In the genomic region with DNA sequence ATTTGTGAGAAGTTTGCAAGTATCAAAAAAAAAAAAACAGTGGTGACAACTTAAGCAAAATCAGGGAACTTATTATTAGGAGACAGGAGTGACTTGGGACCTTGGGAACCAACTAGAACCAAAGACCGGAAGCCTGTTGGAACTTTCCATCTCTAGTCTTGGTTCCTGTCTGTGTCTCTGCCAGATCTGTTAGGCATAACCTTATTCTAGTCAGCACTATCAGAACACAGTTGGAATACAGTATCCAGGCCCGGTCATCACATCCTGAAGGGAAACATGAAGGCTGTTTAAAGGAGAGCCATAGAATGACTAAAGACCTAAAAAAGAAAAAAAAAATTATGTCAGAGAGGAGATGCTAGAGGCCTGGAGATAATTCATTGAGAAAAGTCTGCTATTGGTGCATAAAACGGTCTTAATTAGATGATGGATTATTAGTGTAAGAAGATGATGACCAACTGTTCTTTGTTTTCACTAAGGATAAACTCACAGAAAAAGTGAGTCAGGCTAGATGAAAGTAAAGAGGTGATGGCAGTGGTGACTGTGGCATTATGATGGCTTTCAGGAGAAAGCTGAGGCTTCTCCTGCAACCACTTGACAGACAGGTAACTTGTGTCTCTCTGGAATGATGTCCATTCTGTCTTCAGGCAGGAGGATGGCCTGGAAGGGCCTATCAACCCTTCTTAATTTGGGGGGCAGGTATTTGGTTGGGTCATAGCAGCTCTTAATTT, we compare ENCODE assay signal across 24 cellular contexts. TPM values are rescaled to one million over a fixed set of nuclear protein-coding genes. Genes with fewer than 3 reads are reported as not detected.
DNase-seq lines count a peak whose midpoint lies in the region; ATAC-seq, FAIRE-seq and TF ChIP-seq lines count a peak whose summit lies in the region.
"Had no signal": no experiment of that assay in that cellular context is flagged by ENCODE, and none has a peak within 500 bp of the region (broad histone marks: within the 10 kb centered on the region; RNA-seq: fewer than 3 reads in every experiment).

No MANE protein-coding gene starts in this region.

- no peak overlapping the region for H3K4me3 ChIP-seq in gastroesophageal sphincter
- H3K4me3 ChIP-seq: A549, SJCRH30 had no signal

- no peak for TF ChIP-seq EP300 in gastroesophageal sphincter (IDR thresholded peaks at IDR 0.05)

- peaks cover 0 to 4% (median 0%) of the 10 kb centered on the region in 3 donors for H3K4me1 ChIP-seq in gastroesophageal sphincter
- H3K4me1 ChIP-seq: A549 had no signal

- intact Hi-C loops in activated T-helper 1 cell treated with anti-CD3 and anti-CD28 coated beads, Interleukin-12 subunit alpha, Interleukin-12 subunit beta, Interleukin-2, Interleukin-4 antibody, amounts not matched to agents 30 ng/mL and 10 ng/mL and 1 ng/mL, durations not matched to agents 14 hours and 24 hours and 36 hours (cut with micrococcal nuclease), result no loop called here

- ATAC-seq in stimulated activated memory B cell treated with anti-CD40 and anti-IgM and Interleukin-4, amounts not matched to agents 10 μg/mL and 1 μg/mL and 100 μg/mL, for 72 hours, result peak; percentile 21
- ATAC-seq in SK-N-SH treated with all-trans-retinoic acid at 6 μM for 48 hours (no peak), gastroesophageal sphincter (no peak)
- ATAC-seq: A549 had no signal

- no peak for DNase-seq in activated naive CD8-positive, alpha-beta T cell treated with anti-CD3 and anti-CD28 coated beads for 36 hours
- no peak for DNase-seq in HTR-8/SVneo (ENCODE audit: insufficient read length, low spot score)
- no peak for DNase-seq in activated T-helper 1 cell treated with anti-CD3 and anti-CD28 coated beads, Interleukin-12 subunit alpha, Interleukin-12 subunit beta, Interleukin-2, Interleukin-4 antibody, amounts not matched to agents 30 ng/mL and 10 ng/mL and 1 ng/mL, durations not matched to agents 14 hours and 24 hours and 36 hours (ENCODE audit: low spot score)
- DNase-seq: DMS53, GDM1, H9, KG1, NCI-H1092 treated with DMSO at 0.1 percent for 48 hours, NCI-H146, NCI-H2029, NCI-H2227 treated with DMSO at 0.1 percent for 48 hours, NCI-H510A treated with DMSO at 0.1 percent for 48 hours, OCI-M1, SJCRH30 had no signal

- H3K4me3 Mint-ChIP-seq in activated naive CD8-positive, alpha-beta T cell, result no peak overlapping the region
- H3K4me3 Mint-ChIP-seq in activated naive CD8-positive, alpha-beta T cell treated with anti-CD3 and anti-CD28 coated beads for 36 hours, result no peak overlapping the region
- no peak overlapping the region for H3K4me3 Mint-ChIP-seq in activated T-helper 1 cell treated with anti-CD3 and anti-CD28 coated beads, Interleukin-12 subunit alpha, Interleukin-12 subunit beta, Interleukin-2, Interleukin-4 antibody, amounts not matched to agents 30 ng/mL and 10 ng/mL and 1 ng/mL, durations not matched to agents 14 hours and 24 hours and 36 hours
- no peak overlapping the region for H3K4me3 Mint-ChIP-seq in stimulated activated memory B cell treated with anti-CD40 and anti-IgM and Interleukin-4, amounts not matched to agents 10 μg/mL and 1 μg/mL and 100 μg/mL, for 72 hours
- H3K4me3 Mint-ChIP-seq: B cell, CD14-positive monocyte, H9 had no signal

- no peaks in the 10 kb centered on the region for H3K36me3 Mint-ChIP-seq in activated naive CD8-positive, alpha-beta T cell
- no peaks in the 10 kb centered on the region for H3K36me3 Mint-ChIP-seq in activated naive CD8-positive, alpha-beta T cell treated with anti-CD3 and anti-CD28 coated beads for 36 hours
- peaks cover 2% of the 10 kb centered on the region for H3K36me3 Mint-ChIP-seq in activated T-helper 1 cell treated with anti-CD3 and anti-CD28 coated beads, Interleukin-12 subunit alpha, Interleukin-12 subunit beta, Interleukin-2, Interleukin-4 antibody, amounts not matched to agents 30 ng/mL and 10 ng/mL and 1 ng/mL, durations not matched to agents 14 hours and 24 hours and 36 hours (ENCODE audit: low read depth)
- no peaks in the 10 kb centered on the region for H3K36me3 Mint-ChIP-seq in stimulated activated memory B cell treated with anti-CD40 and anti-IgM and Interleukin-4, amounts not matched to agents 10 μg/mL and 1 μg/mL and 100 μg/mL, for 72 hours
- H3K36me3 Mint-ChIP-seq: CD14-positive monocyte had no signal

- no peaks in the 10 kb centered on the region for H3K27me3 ChIP-seq in gastroesophageal sphincter
- H3K27me3 ChIP-seq: SJCRH30 had no signal

- peak overlapping the region; percentile 34 for H3K27ac Mint-ChIP-seq in activated naive CD8-positive, alpha-beta T cell
- H3K27ac Mint-ChIP-seq in activated naive CD8-positive, alpha-beta T cell treated with anti-CD3 and anti-CD28 coated beads for 36 hours, result no peak overlapping the region
- peak overlapping the region; percentile 6 for H3K27ac Mint-ChIP-seq in activated T-helper 1 cell treated with anti-CD3 and anti-CD28 coated beads, Interleukin-12 subunit alpha, Interleukin-12 subunit beta, Interleukin-2, Interleukin-4 antibody, amounts not matched to agents 30 ng/mL and 10 ng/mL and 1 ng/mL, durations not matched to agents 14 hours and 24 hours and 36 hours
- H3K27ac Mint-ChIP-seq in stimulated activated memory B cell treated with anti-CD40 and anti-IgM and Interleukin-4, amounts not matched to agents 10 μg/mL and 1 μg/mL and 100 μg/mL, for 72 hours, result no peak overlapping the region
- H3K27ac Mint-ChIP-seq: B cell, CD14-positive monocyte had no signal

- peaks cover 23% of the 10 kb centered on the region for H3K4me1 Mint-ChIP-seq in activated naive CD8-positive, alpha-beta T cell (ENCODE audit: low read depth)
- peaks cover 20% of the 10 kb centered on the region for H3K4me1 Mint-ChIP-seq in activated naive CD8-positive, alpha-beta T cell treated with anti-CD3 and anti-CD28 coated beads for 36 hours
- peaks cover 16% of the 10 kb centered on the region for H3K4me1 Mint-ChIP-seq in activated T-helper 1 cell treated with anti-CD3 and anti-CD28 coated beads, Interleukin-12 subunit alpha, Interleukin-12 subunit beta, Interleukin-2, Interleukin-4 antibody, amounts not matched to agents 30 ng/mL and 10 ng/mL and 1 ng/mL, durations not matched to agents 14 hours and 24 hours and 36 hours (ENCODE audit: low read depth)
- H3K4me1 Mint-ChIP-seq in stimulated activated memory B cell treated with anti-CD40 and anti-IgM and Interleukin-4, amounts not matched to agents 10 μg/mL and 1 μg/mL and 100 μg/mL, for 72 hours, result no peaks in the 10 kb centered on the region
- H3K4me1 Mint-ChIP-seq: B cell had no signal

- FAIRE-seq in HTR-8/SVneo (lab: Jason Lieb, UNC), result peak; percentile 97
- FAIRE-seq: A549, RCC 7860 had no signal

- no peak overlapping the region for H3K27ac ChIP-seq in gastroesophageal sphincter
- H3K27ac ChIP-seq: A549, HL-60, SJCRH30 had no signal

- 87 to 92% methylated on average over 3 of the region's 3 CpGs for WGBS in gastroesophageal sphincter (ENCODE audit: low coverage in 1 of 2), 2 donors

- H3K36me3 ChIP-seq in gastroesophageal sphincter, result no peaks in the 10 kb centered on the region
- H3K36me3 ChIP-seq: SJCRH30 had no signal

- no peaks in the 10 kb centered on the region for H3K9me3 ChIP-seq in gastroesophageal sphincter
- H3K9me3 ChIP-seq: A549, SJCRH30 had no signal

- no peaks in the 10 kb centered on the region for H3K9me3 Mint-ChIP-seq in activated naive CD8-positive, alpha-beta T cell (ENCODE audit: low read depth)
- no peaks in the 10 kb centered on the region for H3K9me3 Mint-ChIP-seq in activated naive CD8-positive, alpha-beta T cell treated with anti-CD3 and anti-CD28 coated beads for 36 hours
- no peaks in the 10 kb centered on the region for H3K9me3 Mint-ChIP-seq in activated T-helper 1 cell treated with anti-CD3 and anti-CD28 coated beads, Interleukin-12 subunit alpha, Interleukin-12 subunit beta, Interleukin-2, Interleukin-4 antibody, amounts not matched to agents 30 ng/mL and 10 ng/mL and 1 ng/mL, durations not matched to agents 14 hours and 24 hours and 36 hours
- no peaks in the 10 kb centered on the region for H3K9me3 Mint-ChIP-seq in stimulated activated memory B cell treated with anti-CD40 and anti-IgM and Interleukin-4, amounts not matched to agents 10 μg/mL and 1 μg/mL and 100 μg/mL, for 72 hours
- H3K9me3 Mint-ChIP-seq: H9 had no signal

- H3K27me3 Mint-ChIP-seq in activated naive CD8-positive, alpha-beta T cell, result no peaks in the 10 kb centered on the region
- H3K27me3 Mint-ChIP-seq in activated naive CD8-positive, alpha-beta T cell treated with anti-CD3 and anti-CD28 coated beads for 36 hours, result no peaks in the 10 kb centered on the region
- H3K27me3 Mint-ChIP-seq in activated T-helper 1 cell treated with anti-CD3 and anti-CD28 coated beads, Interleukin-12 subunit alpha, Interleukin-12 subunit beta, Interleukin-2, Interleukin-4 antibody, amounts not matched to agents 30 ng/mL and 10 ng/mL and 1 ng/mL, durations not matched to agents 14 hours and 24 hours and 36 hours (ENCODE audit: insufficient read depth), result no peaks in the 10 kb centered on the region
- H3K27me3 Mint-ChIP-seq in stimulated activated memory B cell treated with anti-CD40 and anti-IgM and Interleukin-4, amounts not matched to agents 10 μg/mL and 1 μg/mL and 100 μg/mL, for 72 hours, result peaks cover 16% of the 10 kb centered on the region
- H3K27me3 Mint-ChIP-seq: B cell had no signal

- no peak for TF ChIP-seq POLR2A in gastroesophageal sphincter (IDR thresholded peaks at IDR 0.05)

- no peak for TF ChIP-seq CTCF in gastroesophageal sphincter (IDR thresholded peaks at IDR 0.05)

TF ChIP-seq in SK-N-SH treated with all-trans-retinoic acid at 6 μM for 48 hours, 23 proteins besides CTCF, POLR2A, EP300 and RAD21 (continues in another document):
- TF ChIP-seq ZFP30 (CRISPR knock-in tag; IDR thresholded peaks at IDR 0.05) (no peak), BACH2 (CRISPR knock-in tag; IDR thresholded peaks at IDR 0.05; ENCODE audit: borderline replicate concordance) (no peak), GLIS3 (CRISPR knock-in tag; IDR thresholded peaks at IDR 0.05) (no peak)

RNA-seq across cellular contexts. Expression of a gene that starts 28.2 kb away (rescaled TPM):
- 1 to 10 TPM; 1.0 to 1.2 TPM for total RNA-seq in activated naive CD8-positive, alpha-beta T cell treated with anti-CD3 and anti-CD28 coated beads for 36 hours
- 1.6 and 2.3 TPM in 2 replicates for total RNA-seq in activated T-helper 1 cell treated with anti-CD3 and anti-CD28 coated beads, Interleukin-12 subunit alpha, Interleukin-12 subunit beta, Interleukin-2, Interleukin-4 antibody, amounts not matched to agents 30 ng/mL and 10 ng/mL and 1 ng/mL, durations not matched to agents 14 hours and 24 hours and 36 hours
- total RNA-seq in gastroesophageal sphincter, result 10 to 100 TPM in 1 of 4 donors, 1 to 10 TPM in 3; 3.9 to 17.5 (median 7.4) TPM
- total RNA-seq: HT-29 had no signal

Comparison
In these comparisons a context has a peak if more than half of its experiments do, and no peak if none do; other contexts are left out.
1. H3K27ac Mint-ChIP-seq: peak in activated naive CD8-positive, alpha-beta T cell (single experiment) and activated T-helper 1 cell treated with anti-CD3 and anti-CD28 coated beads, Interleukin-12 subunit alpha, Interleukin-12 subunit beta, Interleukin-2, Interleukin-4 antibody, amounts not matched to agents 30 ng/mL and 10 ng/mL and 1 ng/mL, durations not matched to agents 14 hours and 24 hours and 36 hours (single experiment); none in activated naive CD8-positive, alpha-beta T cell treated with anti-CD3 and anti-CD28 coated beads for 36 hours (single experiment) and stimulated activated memory B cell treated with anti-CD40 and anti-IgM and Interleukin-4, amounts not matched to agents 10 μg/mL and 1 μg/mL and 100 μg/mL, for 72 hours (single experiment).